ENCODE assay signal across 20 cellular contexts in the genomic region with DNA sequence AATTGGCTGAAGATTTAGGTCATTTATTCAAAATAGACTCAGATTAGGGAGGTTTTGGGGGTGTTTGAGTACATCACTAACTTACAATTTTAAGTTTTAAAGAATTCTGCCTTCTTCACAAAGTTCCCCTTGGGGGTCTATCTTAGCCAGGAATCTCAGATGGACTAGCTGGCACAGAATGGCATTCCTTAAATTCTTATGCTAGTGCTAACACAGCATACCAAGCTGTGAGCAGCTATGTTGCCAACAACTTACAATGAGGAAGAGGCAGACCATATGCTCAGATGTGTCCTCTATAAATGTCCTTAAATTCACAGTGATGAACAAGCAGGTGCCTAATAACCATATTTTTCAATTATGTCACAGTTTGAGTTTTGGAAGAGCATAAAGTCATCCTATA.
DNase-seq lines count a peak whose midpoint lies in the region; ATAC-seq and TF ChIP-seq lines count a peak whose summit lies in the region.
"Had no signal": no experiment of that assay in that cellular context is flagged by ENCODE, and none has a peak within 500 bp of the region (broad histone marks: within the 10 kb centered on the region; RNA-seq: fewer than 3 reads in every experiment).

No MANE protein-coding gene starts in this region.

- TF ChIP-seq POLR2A in IMR-90 (IDR thresholded peaks at IDR 0.05; ENCODE audit: low read depth, low read length): no peak

- CTCF ChIA-PET in IMR-90 (lab: Yijun Ruan, JAX): interaction anchor here (0.6 kb wide), 1 partner anchor 384 kb away, joined by 3 read pairs; no protein-coding TSS in a partner anchor

- H2AK5ac ChIP-seq in IMR-90 (ENCODE audit: low read depth, low read length): no peak overlapping the region

- H3K9ac ChIP-seq in IMR-90 (ENCODE audit: low read depth, low read length): no peak overlapping the region

- no peaks in the 10 kb centered on the region for H3K9me1 ChIP-seq in IMR-90 (ENCODE audit: insufficient read depth, low read length)

- H4K8ac ChIP-seq in IMR-90 (ENCODE audit: low read depth in 2 of 2, low read length in 2 of 2): no peak overlapping the region

- no peak overlapping the region for H3K23ac ChIP-seq in IMR-90 (ENCODE audit: low read depth, low read length)

- no peak for TF ChIP-seq RAD21 in IMR-90 (IDR thresholded peaks at IDR 0.05; ENCODE audit: low read length)

- H3K27me3 ChIP-seq in IMR-90 (ENCODE audit: control insufficient read depth, insufficient read depth, low read length): no peaks in the 10 kb centered on the region; the same call in 1 of the 2 replicates
- H3K27me3 ChIP-seq: hepatocyte, left lung, pancreas, Peyer's patch, transverse colon had no signal

- H4K91ac ChIP-seq in IMR-90 (ENCODE audit: insufficient read depth, low read depth, low read length): no peak overlapping the region

- H3K14ac ChIP-seq in IMR-90 (replicated peaks; ENCODE audit: low read depth, low read length): no peak overlapping the region

- in situ Hi-C loops in ACHN (cut with HindIII; ENCODE audit: low pct_ligation_motif_present, low pct_unique_long_range_greater_than_20kb, low sequenced_read_pairs): no loop called here
- in situ Hi-C loops in IMR-90 (cut with MboI; ENCODE audit: low sequenced_read_pairs): no loop called here
- in situ Hi-C loops in astrocyte of the cerebellum (cut with HindIII; ENCODE audit: low sequenced_read_pairs): no loop called here

- H3K4me2 ChIP-seq in IMR-90 (ENCODE audit: low read depth, low read length): no peak overlapping the region
- H3K4me2 ChIP-seq: hepatocyte had no signal

- TF ChIP-seq CTCF in IMR-90 (conservative IDR thresholded peaks at IDR 0.05; ENCODE audit: low read depth, low read length): no peak
- no peak for TF ChIP-seq CTCF in astrocyte of the cerebellum (IDR thresholded peaks at IDR 0.05; ENCODE audit: low read depth, low read length, missing control alignments)

- no peaks in the 10 kb centered on the region for H4K20me1 ChIP-seq in IMR-90 (ENCODE audit: insufficient read depth, low read length)

- H2BK120ac ChIP-seq in IMR-90 (ENCODE audit: low read depth, low read length): no peak overlapping the region

- no peaks in the 10 kb centered on the region for H3K36me3 ChIP-seq in IMR-90 (ENCODE audit: control insufficient read depth, insufficient read depth, low read length)
- H3K36me3 ChIP-seq: left lung, pancreas, Peyer's patch, transverse colon had no signal

- BruUV-seq in IMR-90 (replicated peaks; lab: Mats Ljungman, UMichigan): no TSS peak

- intact Hi-C loops in IMR-90 (cut with micrococcal nuclease): no loop called here

- no peak overlapping the region for H2BK5ac ChIP-seq in IMR-90 (ENCODE audit: low read depth, low read length, poor library complexity, severe bottlenecking)

- POLR2A ChIA-PET in IMR-90 (lab: Charles Lee; ENCODE audit: unreplicated experiment): no interaction called here

- H3K56ac ChIP-seq in IMR-90 (ENCODE audit: extremely low read depth, insufficient read depth, low read length): no peak overlapping the region

- no peaks in the 10 kb centered on the region for H3K9me3 ChIP-seq in IMR-90 (ENCODE audit: control insufficient read depth, insufficient read depth, low read length)
- H3K9me3 ChIP-seq: left lung, pancreas, Peyer's patch, transverse colon had no signal

- H3K27ac ChIP-seq in IMR-90 (ENCODE audit: insufficient read depth, low read length): no peak overlapping the region
- H3K27ac ChIP-seq: hepatocyte, left lung, pancreas, Peyer's patch, transverse colon had no signal

- H3K4me1 ChIP-seq in IMR-90 (ENCODE audit: control insufficient read depth, insufficient read depth, low read length): no peaks in the 10 kb centered on the region
- H3K4me1 ChIP-seq: left lung, pancreas, Peyer's patch had no signal

- H4K5ac ChIP-seq in IMR-90 (ENCODE audit: low read depth, low read length): no peak overlapping the region

- DNase-seq in ACHN: peak; percentile 64
- DNase-seq in IMR-90: no peak
- peak; percentile 48 for DNase-seq in astrocyte of the cerebellum (ENCODE audit: low read depth)
- DNase-seq in iris pigment epithelial cell (ENCODE audit: low read depth): peak; percentile 16
- no peak for DNase-seq in SKM-1 (lab: John Stamatoyannopoulos, UW; ENCODE audit: unreplicated experiment)
- no peak for DNase-seq in activated naive CD4-positive, alpha-beta T cell treated with anti-CD3 and anti-CD28 coated beads, Interleukin-2, amount 50 U/mL, for 16 hours
- DNase-seq in NCI-H1105 treated with DMSO at 0.1 percent for 48 hours (lab: John Stamatoyannopoulos, UW): no peak
- DNase-seq: activated CD4-positive, CD25-positive, alpha-beta regulatory T cell; left lung; MM.1S; NCI-H2081 treated with DMSO at 0.1 percent for 48 hours; NCI-H774; pancreas; Peyer's patch; small intestine; T-helper 1 cell; transverse colon had no signal

- dilution Hi-C loops in IMR-90 (cut with HindIII; ENCODE audit: low sequenced_read_pairs, unreplicated experiment): no loop called here

- no peak overlapping the region for H3K18ac ChIP-seq in IMR-90 (ENCODE audit: low read depth, low read length)

- H3K79me1 ChIP-seq in IMR-90 (ENCODE audit: low read depth in 1 of 2, low read length in 2 of 2): no peaks in the 10 kb centered on the region

- no peak overlapping the region for H2AFZ ChIP-seq in IMR-90 (replicated peaks; ENCODE audit: low read length, poor library complexity)
- H2AFZ ChIP-seq: hepatocyte had no signal

- H3K4ac ChIP-seq in IMR-90 (ENCODE audit: low read depth, low read length): no peak overlapping the region

- no peak overlapping the region for H2BK20ac ChIP-seq in IMR-90 (ENCODE audit: low read depth, low read length)

- ATAC-seq in IMR-90 (ENCODE audit: low read depth) (peak; percentile 48), HG02973 (IDR thresholded peaks at IDR 0.05; ENCODE audit: unreplicated experiment) (no peak)
- ATAC-seq: left lung; pancreas; stimulated activated effector memory CD8-positive, alpha-beta T cell treated with anti-CD3 and anti-CD28 coated beads, Interleukin-12 subunit alpha, Interleukin-12 subunit beta, amount 100 ng/mL, for 72 hours had no signal

- H3K4me3 ChIP-seq in IMR-90 (ENCODE audit: insufficient read depth, low read depth, low read length) (no peak overlapping the region), astrocyte of the cerebellum (ENCODE audit: low read depth, low read length) (no peak overlapping the region)
- H3K4me3 ChIP-seq: hepatocyte, left lung, pancreas, Peyer's patch, transverse colon had no signal

- no peak overlapping the region for H2AK9ac ChIP-seq in IMR-90 (replicated peaks; ENCODE audit: low read depth, low read length, poor library complexity)

- no peak overlapping the region for H2BK15ac ChIP-seq in IMR-90 (ENCODE audit: low read depth, low read length)

TF ChIP-seq in IMR-90, 13 proteins besides CTCF, POLR2A, EP300 and RAD21:
- TF ChIP-seq MAZ (IDR thresholded peaks at IDR 0.05; ENCODE audit: borderline replicate concordance, low read depth, low read length) (no peak), CHD1 (IDR thresholded peaks at IDR 0.05; ENCODE audit: low read depth, low read length) (no peak), MXI1 (IDR thresholded peaks at IDR 0.05; ENCODE audit: borderline replicate concordance, low read depth, low read length) (no peak), RCOR1 (IDR thresholded peaks at IDR 0.05; ENCODE audit: insufficient replicate concordance, low read length) (no peak), MAFK (IDR thresholded peaks at IDR 0.05; ENCODE audit: low read depth, low read length) (no peak), BHLHE40 (IDR thresholded peaks at IDR 0.05; ENCODE audit: low read depth, low read length) (no peak), RFX5 (IDR thresholded peaks at IDR 0.05; ENCODE audit: low read depth, low read length) (no peak), FOS (IDR thresholded peaks at IDR 0.05; ENCODE audit: low read depth, low read length) (no peak), NFE2L2 (IDR thresholded peaks at IDR 0.05; ENCODE audit: low read depth, low read length) (no peak), SMC3 (IDR thresholded peaks at IDR 0.05; ENCODE audit: low read depth, low read length) (no peak), CEBPB (IDR thresholded peaks at IDR 0.05; ENCODE audit: low read depth, low read length) (no peak)
- TF ChIP-seq, protein P1, sequence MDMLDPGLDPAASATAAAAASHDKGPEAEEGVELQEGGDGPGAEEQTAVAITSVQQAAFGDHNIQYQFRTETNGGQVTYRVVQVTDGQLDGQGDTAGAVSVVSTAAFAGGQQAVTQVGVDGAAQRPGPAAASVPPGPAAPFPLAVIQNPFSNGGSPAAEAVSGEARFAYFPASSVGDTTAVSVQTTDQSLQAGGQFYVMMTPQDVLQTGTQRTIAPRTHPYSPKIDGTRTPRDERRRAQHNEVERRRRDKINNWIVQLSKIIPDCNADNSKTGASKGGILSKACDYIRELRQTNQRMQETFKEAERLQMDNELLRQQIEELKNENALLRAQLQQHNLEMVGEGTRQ (IDR thresholded peaks at IDR 0.05; ENCODE audit: low read depth, low read length): no peak
- TF ChIP-seq, protein P2, sequence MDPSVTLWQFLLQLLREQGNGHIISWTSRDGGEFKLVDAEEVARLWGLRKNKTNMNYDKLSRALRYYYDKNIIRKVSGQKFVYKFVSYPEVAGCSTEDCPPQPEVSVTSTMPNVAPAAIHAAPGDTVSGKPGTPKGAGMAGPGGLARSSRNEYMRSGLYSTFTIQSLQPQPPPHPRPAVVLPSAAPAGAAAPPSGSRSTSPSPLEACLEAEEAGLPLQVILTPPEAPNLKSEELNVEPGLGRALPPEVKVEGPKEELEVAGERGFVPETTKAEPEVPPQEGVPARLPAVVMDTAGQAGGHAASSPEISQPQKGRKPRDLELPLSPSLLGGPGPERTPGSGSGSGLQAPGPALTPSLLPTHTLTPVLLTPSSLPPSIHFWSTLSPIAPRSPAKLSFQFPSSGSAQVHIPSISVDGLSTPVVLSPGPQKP (IDR thresholded peaks at IDR 0.05; ENCODE audit: borderline replicate concordance, low read depth, low read length): no peak

Comparison
In these comparisons a context has a peak if more than half of its experiments do, and no peak if none do; other contexts are left out.
1. DNase-seq: peak in ACHN (single experiment), astrocyte of the cerebellum (single experiment) and iris pigment epithelial cell (single experiment); none in IMR-90 (single experiment), SKM-1 (single experiment), activated naive CD4-positive, alpha-beta T cell treated with anti-CD3 and anti-CD28 coated beads, Interleukin-2, amount 50 U/mL, for 16 hours (single experiment) and NCI-H1105 treated with DMSO at 0.1 percent for 48 hours (single experiment).